In the genomic region with DNA sequence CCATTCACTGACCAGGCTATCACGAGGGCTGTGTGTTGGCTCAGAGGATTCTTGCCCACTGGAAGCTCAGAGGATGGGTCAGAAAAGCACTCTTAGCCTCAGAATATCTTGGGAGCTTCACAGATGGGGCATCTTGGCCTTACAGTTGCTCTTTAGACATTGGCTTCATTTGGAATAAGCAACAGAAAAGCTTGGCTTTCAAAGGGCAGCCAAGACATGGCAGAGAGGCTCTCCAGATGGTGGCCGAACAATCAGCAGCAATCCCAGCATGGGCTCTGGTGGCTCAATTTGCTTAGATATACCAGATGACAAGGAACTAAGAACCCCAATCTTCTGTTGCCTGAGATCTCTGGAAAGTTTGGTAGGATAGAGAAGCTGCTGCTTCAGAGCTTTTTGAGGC, we compare ENCODE assay signal across 15 cellular contexts.
DNase-seq lines count a peak whose midpoint lies in the region; ATAC-seq lines count a peak whose summit lies in the region.
"Had no signal": no experiment of that assay in that cellular context is flagged by ENCODE, and none has a peak within 500 bp of the region (broad histone marks: within the 10 kb centered on the region; RNA-seq: fewer than 3 reads in every experiment).

No MANE protein-coding gene starts in this region.

- H3K4me3 Mint-ChIP-seq in activated T-helper 17 cell treated with anti-CD3 and anti-CD28 coated beads, Interleukin-2, amount 50 U/mL, for 72 hours, result no peak overlapping the region
- H3K4me3 Mint-ChIP-seq: B cell; CD4-positive, alpha-beta T cell; CD8-positive, alpha-beta T cell had no signal

- ATAC-seq in HG03432 (IDR thresholded peaks at IDR 0.05; ENCODE audit: unreplicated experiment), result no peak
- no peak for ATAC-seq in activated T-helper 17 cell treated with anti-CD3 and anti-CD28 coated beads, Interleukin-2, amount 50 U/mL, for 72 hours (replicated peaks)
- ATAC-seq: A549; CD8-positive, alpha-beta T cell; GM12878 had no signal

- H3K9me3 Mint-ChIP-seq in activated T-helper 17 cell treated with anti-CD3 and anti-CD28 coated beads, Interleukin-2, amount 50 U/mL, for 72 hours, result no peaks in the 10 kb centered on the region
- H3K9me3 Mint-ChIP-seq: CD4-positive, alpha-beta T cell; CD8-positive, alpha-beta T cell had no signal

- in situ Hi-C loops in G401 (cut with HindIII; ENCODE audit: low sequenced_read_pairs), result no loop called here

- H3K27me3 Mint-ChIP-seq in activated T-helper 17 cell treated with anti-CD3 and anti-CD28 coated beads, Interleukin-2, amount 50 U/mL, for 72 hours, result peaks cover 17% of the 10 kb centered on the region

- H3K36me3 Mint-ChIP-seq in activated T-helper 17 cell treated with anti-CD3 and anti-CD28 coated beads, Interleukin-2, amount 50 U/mL, for 72 hours (ENCODE audit: low read depth), result no peaks in the 10 kb centered on the region
- H3K36me3 Mint-ChIP-seq: CD8-positive, alpha-beta T cell had no signal

- DNase-seq in G401 (ENCODE audit: low spot score), result peak; percentile 87
- DNase-seq in cerebellar cortex (ENCODE audit: low spot score), result peak; percentile 85
- DNase-seq in cerebellum (ENCODE audit: low spot score), result peak; percentile 45
- DNase-seq: AML-193; Caco-2; Calu3; CD4-positive, alpha-beta T cell; CD8-positive, alpha-beta T cell; DMS79 treated with DMSO at 0.1 percent for 48 hours; GDM1 had no signal

- no peak overlapping the region for H3K27ac Mint-ChIP-seq in activated T-helper 17 cell treated with anti-CD3 and anti-CD28 coated beads, Interleukin-2, amount 50 U/mL, for 72 hours
- H3K27ac Mint-ChIP-seq: B cell; CD4-positive, alpha-beta T cell; CD8-positive, alpha-beta T cell had no signal

- no peaks in the 10 kb centered on the region for H3K4me1 Mint-ChIP-seq in activated T-helper 17 cell treated with anti-CD3 and anti-CD28 coated beads, Interleukin-2, amount 50 U/mL, for 72 hours
- H3K4me1 Mint-ChIP-seq: B cell had no signal
